Comparison of ENCODE assay signal across 25 cellular contexts in the genomic region with DNA sequence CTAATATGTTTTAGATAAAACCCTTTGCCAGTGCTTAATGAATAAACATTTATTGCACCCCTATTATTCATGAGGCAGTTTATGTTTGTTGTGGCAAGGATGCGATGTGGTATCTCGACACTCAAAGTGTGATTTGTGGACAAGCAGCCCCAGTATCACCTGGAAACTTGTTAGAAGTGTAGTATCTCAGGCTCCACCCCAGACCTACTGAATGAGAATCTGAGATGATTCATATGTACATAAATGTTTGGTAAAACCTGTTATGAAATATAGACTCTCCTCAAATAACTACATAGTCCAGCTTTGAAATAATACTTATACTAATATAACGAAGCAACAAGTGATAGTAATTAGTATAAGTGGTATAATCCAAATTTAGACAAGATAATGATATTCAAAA.
"Had no signal": no experiment of that assay in that cellular context is flagged by ENCODE, and none has a peak within 500 bp of the region (broad histone marks: within the 10 kb centered on the region; RNA-seq: fewer than 3 reads in every experiment).

No MANE protein-coding gene starts in this region.

- H3K27ac ChIP-seq: hepatocyte, left ventricle myocardium inferior, pancreas, prostate gland, skin epidermis, suprapubic skin, thoracic aorta, tibial artery, upper lobe of right lung had no signal

- DNase-seq: islet precursor cell; left ventricle myocardium inferior; mesendoderm; naive B cell; natural killer cell; pancreas; posterior cingulate gyrus; retina; right cardiac atrium; stimulated activated CD4-positive, alpha-beta T cell treated with anti-CD3 and anti-CD28 coated beads, Interleukin-12 subunit alpha, Interleukin-12 subunit beta, amount 100 ng/mL, for 4 hours; stimulated activated CD4-positive, alpha-beta T cell treated with anti-CD3 and anti-CD28 coated beads, Interleukin-15, amount 100 ng/mL, for 24 hours; stimulated activated CD4-positive, alpha-beta T cell treated with anti-CD3 and anti-CD28 coated beads, Interleukin-2, amount 100 ng/mL, for 24 hours; stimulated activated CD4-positive, alpha-beta T cell treated with anti-CD3 and anti-CD28 coated beads, Interleukin-4, amount 100 ng/mL, for 1 hour; stimulated activated naive CD4-positive, alpha-beta T cell; tibial artery; trophoblast cell; upper lobe of right lung had no signal

- H3K4me2 ChIP-seq: hepatocyte had no signal

- H2AFZ ChIP-seq: hepatocyte had no signal

- ATAC-seq: natural killer cell; pancreas; right cardiac atrium; sciatic nerve; stimulated activated effector memory CD8-positive, alpha-beta T cell treated with anti-CD3 and anti-CD28 coated beads, Interleukin-12 subunit alpha, Interleukin-12 subunit beta, amount 100 ng/mL, for 72 hours; upper lobe of right lung had no signal

- H3K4me1 ChIP-seq: left ventricle myocardium inferior, pancreas, prostate gland, upper lobe of right lung had no signal

- H3K36me3 ChIP-seq: left ventricle myocardium inferior, pancreas, prostate gland, suprapubic skin, thoracic aorta, tibial artery, upper lobe of right lung had no signal

- H3K9me3 ChIP-seq: left ventricle myocardium inferior, pancreas, prostate gland, suprapubic skin, thoracic aorta, tibial artery, upper lobe of right lung had no signal

- H3K27me3 ChIP-seq: hepatocyte, pancreas, suprapubic skin, tibial artery, upper lobe of right lung had no signal

- H3K79me2 ChIP-seq: hepatocyte had no signal

- H3K4me3 ChIP-seq: hepatocyte, left ventricle myocardium inferior, lung, pancreas, prostate gland, skin epidermis, suprapubic skin, thoracic aorta, tibial artery, upper lobe of right lung had no signal
